ENCODE assay signal across 3 cellular contexts in genomic region chr13:37040789-37041188, GRCh38.
"Had no signal": no experiment of that assay in that cellular context is flagged by ENCODE, and none has a peak within 500 bp of the region (broad histone marks: within the 10 kb centered on the region; RNA-seq: fewer than 3 reads in every experiment).

No MANE protein-coding gene starts in this region.

- ATAC-seq: GM12878 had no signal

- DNase-seq: GDM1, GF-D8 had no signal

- H3K4me3 ChIP-seq: GM12878 had no signal
